9 cellular contexts compared by ENCODE assay signal in the genomic region with DNA sequence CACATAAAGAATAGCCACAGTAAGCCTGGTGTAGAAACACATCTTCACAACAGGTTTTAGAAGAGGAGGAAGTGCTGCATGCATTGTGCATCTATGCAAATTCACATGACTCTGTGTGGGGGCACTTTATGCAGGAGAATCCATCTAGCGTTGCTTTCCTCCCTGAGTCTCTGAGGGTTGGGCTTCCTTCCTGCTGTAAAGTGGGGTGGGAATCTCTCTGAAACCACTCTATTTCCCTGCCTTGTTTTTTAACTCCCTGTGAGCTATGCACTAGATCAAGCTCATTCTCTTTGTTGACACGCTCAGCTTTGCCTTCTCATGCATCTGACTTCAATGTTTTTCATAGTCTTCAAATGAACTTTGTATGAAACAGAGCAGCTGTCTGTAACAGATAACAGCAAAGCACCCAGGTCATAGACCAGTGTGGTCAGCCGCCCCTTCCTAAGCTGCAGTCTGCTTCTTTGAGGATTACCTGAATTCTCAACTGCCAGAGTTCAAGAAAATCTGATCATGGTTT.
DNase-seq lines count a peak whose midpoint lies in the region; ATAC-seq, FAIRE-seq and TF ChIP-seq lines count a peak whose summit lies in the region.
"Had no signal": no experiment of that assay in that cellular context is flagged by ENCODE, and none has a peak within 500 bp of the region (broad histone marks: within the 10 kb centered on the region; RNA-seq: fewer than 3 reads in every experiment).

No MANE protein-coding gene starts in this region.

- H3K27me3 ChIP-seq in small intestine (ENCODE audit: control insufficient read depth in 2 of 2, insufficient read depth in 2 of 2, low read length in 2 of 2), result peaks cover 0 to 3% of the 10 kb centered on the region in 2 donors
- H3K27me3 ChIP-seq in prostate gland (replicated peaks; ENCODE audit: insufficient read depth), result no peaks in the 10 kb centered on the region

- H3K9me3 ChIP-seq in small intestine (ENCODE audit: control insufficient read depth, low read depth), result no peaks in the 10 kb centered on the region
- no peaks in the 10 kb centered on the region for H3K9me3 ChIP-seq in prostate gland

- intact Hi-C loops in prostate gland (cut with DNase I), result no loop called here

- DNase-seq in GM13976 (ENCODE audit: low spot score), result peak; percentile 25
- DNase-seq in central memory CD8-positive, alpha-beta T cell (ENCODE audit: low spot score in 2 of 2), result peak in 1 of 2 donors; percentile 10
- DNase-seq in ACHN, result no peak
- DNase-seq in MV-4-11 (lab: John Stamatoyannopoulos, UW), result no peak
- DNase-seq in small intestine, result no peak
- no peak for DNase-seq in prostate gland (ENCODE audit: low spot score)

- no peak for FAIRE-seq in small intestine (lab: Jason Lieb, UNC)
- FAIRE-seq: bronchial epithelial cell had no signal

- no peak overlapping the region for H3K27ac ChIP-seq in small intestine (ENCODE audit: low read depth in 1 of 2, low read length in 1 of 2)
- no peak overlapping the region for H3K27ac ChIP-seq in prostate gland

- H3K36me3 Mint-ChIP-seq in central memory CD8-positive, alpha-beta T cell (ENCODE audit: insufficient read depth), result peaks cover 4% of the 10 kb centered on the region

- ATAC-seq in GM21447 (IDR thresholded peaks at IDR 0.05; ENCODE audit: unreplicated experiment), result peak; percentile 98
- peak; percentile 91 for ATAC-seq in HG03565 (IDR thresholded peaks at IDR 0.05; ENCODE audit: unreplicated experiment)
- ATAC-seq in central memory CD8-positive, alpha-beta T cell (replicated peaks; ENCODE audit: extremely low read depth, poor library complexity, severe bottlenecking), result peak; percentile 71

- H3K36me3 ChIP-seq in small intestine (ENCODE audit: control insufficient read depth in 2 of 2, insufficient read depth in 2 of 2, low read length in 2 of 2), result no peaks in the 10 kb centered on the region
- H3K36me3 ChIP-seq in prostate gland, result no peaks in the 10 kb centered on the region

- no peaks in the 10 kb centered on the region for H3K27me3 Mint-ChIP-seq in central memory CD8-positive, alpha-beta T cell

- TF ChIP-seq CTCF in GM13976 (IDR thresholded peaks at IDR 0.05; ENCODE audit: borderline replicate concordance, control extremely low read depth, extremely low read depth, insufficient read depth, missing control alignments), result no peak
- TF ChIP-seq CTCF in prostate gland (IDR thresholded peaks at IDR 0.05), result no peak

- no peak for TF ChIP-seq POLR2A in prostate gland (IDR thresholded peaks at IDR 0.05)

- H3K9me3 Mint-ChIP-seq in central memory CD8-positive, alpha-beta T cell, result no peaks in the 10 kb centered on the region

- peak overlapping the region; percentile 86 for H3K27ac Mint-ChIP-seq in central memory CD8-positive, alpha-beta T cell (ENCODE audit: low read depth)

- H3K4me1 Mint-ChIP-seq in central memory CD8-positive, alpha-beta T cell, result peaks cover 53% of the 10 kb centered on the region

- no peak overlapping the region for H3K4me3 ChIP-seq in small intestine (ENCODE audit: low read depth in 1 of 2, low read length in 2 of 2)
- no peak overlapping the region for H3K4me3 ChIP-seq in prostate gland

- WGBS in small intestine, 3 donors, result 13 to 22% (median 22%) methylated on average over 3 of the region's 3 CpGs
- WGBS in prostate gland, result 39% methylated on average over 3 of the region's 3 CpGs

- H3K4me3 Mint-ChIP-seq in central memory CD8-positive, alpha-beta T cell, result peak overlapping the region; percentile 32

- H3K4me1 ChIP-seq in small intestine (ENCODE audit: control insufficient read depth in 2 of 2, insufficient read depth in 1 of 2, low read depth in 1 of 2, low read length in 1 of 2), result no peaks in the 10 kb centered on the region
- H3K4me1 ChIP-seq in prostate gland (replicated peaks), result no peaks in the 10 kb centered on the region

- in situ Hi-C loops in GM13976 (cut with MboI; ENCODE audit: low sequenced_read_pairs, unreplicated experiment), result no loop called here
- in situ Hi-C loops in ACHN (cut with HindIII; ENCODE audit: low pct_ligation_motif_present, low pct_unique_long_range_greater_than_20kb, low sequenced_read_pairs), result no loop called here
